Comparison of ENCODE assay signal across 15 cellular contexts in the genomic region with DNA sequence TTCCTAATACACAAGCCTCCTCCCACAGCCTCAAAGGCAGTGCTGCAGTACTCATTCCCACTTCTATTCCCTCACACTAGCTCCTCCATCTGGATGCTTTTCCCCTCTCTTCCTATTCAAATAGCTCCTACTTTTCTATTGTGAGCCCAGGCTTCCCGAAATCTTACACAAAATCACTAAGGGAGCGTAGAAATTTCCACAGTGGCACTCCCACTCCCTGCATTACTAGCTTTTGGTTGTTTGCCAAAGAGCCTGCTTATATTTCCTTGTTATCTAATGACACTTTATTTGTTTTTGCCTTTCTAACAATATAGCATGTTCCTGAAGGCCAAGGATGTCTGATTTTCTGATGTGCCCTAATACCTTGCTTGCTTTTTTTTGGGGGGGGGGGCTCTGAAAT. TPM values are rescaled to one million over a fixed set of nuclear protein-coding genes. Genes with fewer than 3 reads are reported as not detected.
DNase-seq lines count a peak whose midpoint lies in the region; ATAC-seq, FAIRE-seq and TF ChIP-seq lines count a peak whose summit lies in the region.
"Had no signal": no experiment of that assay in that cellular context is flagged by ENCODE, and none has a peak within 500 bp of the region (broad histone marks: within the 10 kb centered on the region; RNA-seq: fewer than 3 reads in every experiment).

No MANE protein-coding gene starts in this region.

- TF ChIP-seq POLR2A in stomach (IDR thresholded peaks at IDR 0.05) = no peak

- no peak for ATAC-seq in RWPE2 (ENCODE audit: low read depth)
- ATAC-seq in left colon = peak; percentile 2
- no peak for ATAC-seq in GM21576 (IDR thresholded peaks at IDR 0.05; ENCODE audit: unreplicated experiment)
- ATAC-seq: HCT116; stimulated activated naive CD8-positive, alpha-beta T cell treated with anti-CD3 and anti-CD28 coated beads, Interleukin-15, Interleukin-2, amounts not matched to agents 100 U/mL and 50 U/mL, for 24 hours had no signal

- no peak for FAIRE-seq in urothelium cell line (lab: Jason Lieb, UNC)
- FAIRE-seq: HTR-8/SVneo had no signal

- DNase-seq in HFFc6 (no peak), RWPE2 (ENCODE audit: low spot score) (no peak), left colon (no peak), stomach (no peak), urothelium cell line (ENCODE audit: low spot score) (no peak), GM10266 (ENCODE audit: extremely low spot score) (no peak)
- DNase-seq in activated CD4-positive, alpha-beta T cell treated with anti-CD3 and anti-CD28 coated beads for 1 hour = no peak
- DNase-seq: CD4-positive, CD25-positive, alpha-beta regulatory T cell; effector CD8-positive, alpha-beta T cell; NCI-H1105; NCI-H774; stimulated activated naive CD8-positive, alpha-beta T cell treated with anti-CD3 and anti-CD28 coated beads, Interleukin-15, Interleukin-2, amounts not matched to agents 100 U/mL and 50 U/mL, for 24 hours had no signal

- peak overlapping the region; percentile 30 for H3K27ac Mint-ChIP-seq in HFFc6
- H3K27ac Mint-ChIP-seq: CD4-positive, CD25-positive, alpha-beta regulatory T cell had no signal

- WGBS in stomach, 5 donors = 20 to 39% (median 25%) methylated on average over 2 of the region's 2 CpGs

- intact Hi-C loops in left colon (cut with DNase I, micrococcal nuclease) = no loop called here
- intact Hi-C loops in stomach (cut with DNase I; ENCODE audit: low total_unique reads) = no loop called here

- H3K4me3 ChIP-seq in RWPE2 (ENCODE audit: severe bottlenecking) = no peak overlapping the region
- H3K4me3 ChIP-seq in stomach = no peak overlapping the region

- H3K27me3 ChIP-seq in RWPE2 (ENCODE audit: insufficient read depth, poor library complexity, severe bottlenecking) (no peaks in the 10 kb centered on the region), stomach (no peaks in the 10 kb centered on the region)

- H3K4me1 Mint-ChIP-seq in HFFc6 (ENCODE audit: low read depth) = peaks cover 97% of the 10 kb centered on the region

- peaks cover 3% of the 10 kb centered on the region for H3K27me3 Mint-ChIP-seq in HFFc6 (ENCODE audit: insufficient read depth)

- peaks cover 15% of the 10 kb centered on the region for H3K36me3 Mint-ChIP-seq in HFFc6 (ENCODE audit: low read depth)
- H3K36me3 Mint-ChIP-seq: CD4-positive, CD25-positive, alpha-beta regulatory T cell had no signal

- no peak for TF ChIP-seq EP300 in stomach (IDR thresholded peaks at IDR 0.05)

- H3K27ac ChIP-seq in RWPE2 (ENCODE audit: poor library complexity, severe bottlenecking) (peak overlapping the region; percentile 97), stomach (peak overlapping the region; percentile 43 to 82 (median 66))

- H3K4me1 ChIP-seq in RWPE2 (ENCODE audit: insufficient read depth, poor library complexity, severe bottlenecking) (peaks cover 100% of the 10 kb centered on the region), stomach (peaks cover 53 to 96% (median 72%) of the 10 kb centered on the region in 4 donors)

- TF ChIP-seq CTCF in HFFc6 (IDR thresholded peaks at IDR 0.05) (no peak), RWPE2 (IDR thresholded peaks at IDR 0.05; ENCODE audit: poor library complexity, severe bottlenecking) (no peak), stomach (IDR thresholded peaks at IDR 0.05) (no peak), GM10266 (IDR thresholded peaks at IDR 0.05; ENCODE audit: control insufficient read depth, insufficient read depth, low read depth, missing control alignments) (no peak)

- peaks cover 4% of the 10 kb centered on the region; the same call in 1 of the 2 replicates for H3K9me3 Mint-ChIP-seq in HFFc6

- H3K9me3 ChIP-seq in RWPE2 (ENCODE audit: severe bottlenecking) (no peaks in the 10 kb centered on the region), stomach (no peaks in the 10 kb centered on the region)

- H3K36me3 ChIP-seq in RWPE2 (ENCODE audit: low read depth) = peaks cover 24% of the 10 kb centered on the region
- no peaks in the 10 kb centered on the region for H3K36me3 ChIP-seq in stomach

- no peak overlapping the region for H3K4me3 Mint-ChIP-seq in HFFc6
- H3K4me3 Mint-ChIP-seq: CD4-positive, CD25-positive, alpha-beta regulatory T cell had no signal

RNA-seq across cellular contexts. Expression of gene EPAS1, which starts 10.9 kb away (rescaled TPM):
- 100 to 1,000 TPM in 4 of 6 experiments, 10 to 100 TPM in 2; 93.5 to 115 (median 101) TPM for total RNA-seq in HFFc6 (2021; fragmentation: NEBNext Ultra II Directional; extraction: Animal tissue kit (Norgen Biotek cat#: 25700))
- total RNA-seq in left colon (100 to 1,000 TPM; 155 to 226 TPM), stomach (100 to 1,000 TPM in 4 of 5 donors, 10 to 100 TPM in 1; 69.0 to 217 (median 156) TPM)
- 10 to 100 TPM; 35.1 to 82.6 (median 47.1) TPM for polyA plus RNA-seq in stomach
